ENCODE assay signal across 8 cellular contexts in genomic region chr3:100709840-100710235, GRCh38. TPM values are rescaled to one million over a fixed set of nuclear protein-coding genes. Genes with fewer than 3 reads are reported as not detected.
DNase-seq lines count a peak whose midpoint lies in the region; ATAC-seq and TF ChIP-seq lines count a peak whose summit lies in the region.

No MANE protein-coding gene starts in this region.

- peaks cover 3% of the 10 kb centered on the region for H3K9me3 Mint-ChIP-seq in activated CD8-positive, alpha-beta T cell treated with anti-CD3 and anti-CD28 coated beads, Interleukin-2, amount 10 ng/mL, durations not matched to agents 7 days and 5 days (ENCODE audit: insufficient read depth)

- H3K27ac ChIP-seq in epithelial cell of prostate (peak overlapping the region; percentile 93), stomach smooth muscle (ENCODE audit: low read length) (peak overlapping the region; percentile 69)

- H3K27me3 ChIP-seq in stomach smooth muscle (ENCODE audit: control insufficient read depth in 1 of 2, insufficient read depth in 2 of 2, low read length in 2 of 2): no peaks in the 10 kb centered on the region

- H3K27me3 Mint-ChIP-seq in activated CD8-positive, alpha-beta T cell treated with anti-CD3 and anti-CD28 coated beads, Interleukin-2, amount 10 ng/mL, durations not matched to agents 7 days and 5 days (ENCODE audit: low read depth): no peaks in the 10 kb centered on the region

- DNase-seq in DMS53 (lab: John Stamatoyannopoulos, UW) (peak; percentile 47), DMS53 treated with DMSO at 0.1 percent for 48 hours (lab: John Stamatoyannopoulos, UW; ENCODE audit: unreplicated experiment) (no peak), NB4 (ENCODE audit: low read depth) (peak; percentile 54), epithelial cell of prostate (ENCODE audit: low read depth, low spot score) (no peak), mucosa of descending colon (peak; percentile 41 to 71 (median 63)), NCI-H187 treated with DMSO at 0.1 percent for 48 hours (lab: John Stamatoyannopoulos, UW) (no peak)
- DNase-seq in activated CD8-positive, alpha-beta T cell treated with anti-CD3 and anti-CD28 coated beads, Interleukin-2, amount 10 ng/mL, durations not matched to agents 7 days and 5 days: peak; percentile 69

- H3K9me3 ChIP-seq in mucosa of descending colon (no peaks in the 10 kb centered on the region), stomach smooth muscle (ENCODE audit: control insufficient read depth in 2 of 2, low read length in 2 of 2) (no peaks in the 10 kb centered on the region)

- peak overlapping the region; percentile 82 for H3K27ac Mint-ChIP-seq in activated CD8-positive, alpha-beta T cell treated with anti-CD3 and anti-CD28 coated beads, Interleukin-2, amount 10 ng/mL, durations not matched to agents 7 days and 5 days

- H3K36me3 ChIP-seq in mucosa of descending colon (ENCODE audit: low read depth): no peaks in the 10 kb centered on the region
- H3K36me3 ChIP-seq in stomach smooth muscle (ENCODE audit: control insufficient read depth in 2 of 2, insufficient read depth in 2 of 2, low read length in 2 of 2): peaks cover 0 to under 1% of the 10 kb centered on the region in 2 donors

- H3K4me1 ChIP-seq in mucosa of descending colon (ENCODE audit: low read depth) (peaks cover 13% of the 10 kb centered on the region), stomach smooth muscle (ENCODE audit: control insufficient read depth, insufficient read depth, low read length) (peaks cover 3% of the 10 kb centered on the region)

- H3K9ac ChIP-seq in stomach smooth muscle (ENCODE audit: low read length in 2 of 2): peak overlapping the region; percentile 60 to 84

- CTCF ChIA-PET in activated CD8-positive, alpha-beta T cell treated with anti-CD3 and anti-CD28 coated beads, Interleukin-2, amount 10 ng/mL, durations not matched to agents 7 days and 5 days (lab: Charles Lee): interaction anchor here (0.7 to 4.7 kb wide), 27 partner anchors 9 to 393 kb away, joined by 3 to 31 read pairs (median 5); no protein-coding TSS in a partner anchor

- POLR2A ChIA-PET in activated CD8-positive, alpha-beta T cell treated with anti-CD3 and anti-CD28 coated beads, Interleukin-2, amount 10 ng/mL, durations not matched to agents 7 days and 5 days (lab: Charles Lee): interaction anchor here (1.1 to 3.3 kb wide), 16 partner anchors 14 to 864 kb away, joined by 3 to 19 read pairs (median 7); partner anchors contain the start of genes LNP1, PCNP and TOMM70

- peak; percentile 14 for ATAC-seq in activated CD8-positive, alpha-beta T cell treated with anti-CD3 and anti-CD28 coated beads, Interleukin-2, amount 10 ng/mL, durations not matched to agents 7 days and 5 days
- peak; percentile 46 for ATAC-seq in mucosa of descending colon

- no peak for TF ChIP-seq POLR2A in NB4 (IDR thresholded peaks at IDR 0.05; ENCODE audit: extremely low read depth, insufficient read length)

- H3K4me1 Mint-ChIP-seq in activated CD8-positive, alpha-beta T cell treated with anti-CD3 and anti-CD28 coated beads, Interleukin-2, amount 10 ng/mL, durations not matched to agents 7 days and 5 days (ENCODE audit: low read depth): peaks cover 39% of the 10 kb centered on the region

- peak overlapping the region; percentile 93 for H3K4me3 ChIP-seq in NB4 (ENCODE audit: low read depth, low read length)
- peak overlapping the region; percentile 86 for H3K4me3 ChIP-seq in mucosa of descending colon
- H3K4me3 ChIP-seq in stomach smooth muscle (ENCODE audit: low read length in 2 of 2): peak overlapping the region; percentile 74 to 78

- H3K4me3 Mint-ChIP-seq in activated CD8-positive, alpha-beta T cell treated with anti-CD3 and anti-CD28 coated beads, Interleukin-2, amount 10 ng/mL, durations not matched to agents 7 days and 5 days: peak overlapping the region; percentile 83

- TF ChIP-seq CTCF in NB4 (IDR thresholded peaks at IDR 0.05; ENCODE audit: low read depth, low read length): no peak
- TF ChIP-seq CTCF in mucosa of descending colon (IDR thresholded peaks at IDR 0.05): no peak

- H3K36me3 Mint-ChIP-seq in activated CD8-positive, alpha-beta T cell treated with anti-CD3 and anti-CD28 coated beads, Interleukin-2, amount 10 ng/mL, durations not matched to agents 7 days and 5 days (ENCODE audit: low read depth): peaks cover 42% of the 10 kb centered on the region

- intact Hi-C loops in mucosa of descending colon (cut with DNase I, micrococcal nuclease): loop anchor here in 1 of 2 donors (2.0 kb wide), 1 partner anchor 119 kb away; no protein-coding TSS in a partner anchor

RNA-seq across cellular contexts. Expression of gene TFG, which starts 0.5 kb away (rescaled TPM):
- 10 to 100 TPM; 59.8 to 63.1 TPM for total RNA-seq in activated CD8-positive, alpha-beta T cell treated with anti-CD3 and anti-CD28 coated beads, Interleukin-2, amount 10 ng/mL, durations not matched to agents 7 days and 5 days
- 100 to 1,000 TPM in 1 of 3 donors, 10 to 100 TPM in 2; 82.0 to 125 (median 95.2) TPM for total RNA-seq in mucosa of descending colon

Comparison
In these comparisons a context has a peak if more than half of its experiments do, and no peak if none do; other contexts are left out.
1. DNase-seq: peak in DMS53 (single experiment), NB4 (single experiment), activated CD8-positive, alpha-beta T cell treated with anti-CD3 and anti-CD28 coated beads, Interleukin-2, amount 10 ng/mL, durations not matched to agents 7 days and 5 days (single experiment) and mucosa of descending colon (3 of 3); none in DMS53 treated with DMSO at 0.1 percent for 48 hours (single experiment), epithelial cell of prostate (single experiment) and NCI-H187 treated with DMSO at 0.1 percent for 48 hours (single experiment).
2. Peak in every context shown above with its lines, with median percentiles within 50 percentile points of each other: H3K4me3 ChIP-seq.